Comparison of ENCODE assay signal across 27 cellular contexts in genomic region chr22:29693151-29693550, GRCh38. TPM values are rescaled to one million over a fixed set of nuclear protein-coding genes. Genes with fewer than 3 reads are reported as not detected.
"Had no signal": no experiment of that assay in that cellular context is flagged by ENCODE, and none has a peak within 500 bp of the region (broad histone marks: within the 10 kb centered on the region; RNA-seq: fewer than 3 reads in every experiment).

No MANE protein-coding gene starts in this region.

- H3K4me3 ChIP-seq: body of pancreas, gastrocnemius medialis, heart left ventricle, left ventricle myocardium inferior, ovary, right lobe of liver, stomach had no signal

- H3K27me3 ChIP-seq: body of pancreas, gastrocnemius medialis, heart left ventricle, ovary, right lobe of liver, stomach had no signal

- H3K9me3 Mint-ChIP-seq: activated B cell treated with CpG ODN at 0.5 μM for 24 hours; activated CD4-positive, alpha-beta memory T cell treated with anti-CD3 and anti-CD28 coated beads, Interleukin-2, amount 10 ng/mL, durations not matched to agents 7 days and 5 days; activated naive CD4-positive, alpha-beta T cell treated with anti-CD3 and anti-CD28 coated beads, Interleukin-2, amount 50 U/mL, for 24 hours; activated T-cell treated with anti-CD3 and anti-CD28 coated beads, Interleukin-2, amount 50 U/mL, for 4 hours; effector memory CD8-positive, alpha-beta T cell; stimulated activated effector memory CD8-positive, alpha-beta T cell treated with anti-CD3 and anti-CD28 coated beads, Interleukin-12 subunit alpha, Interleukin-12 subunit beta, amount 100 ng/mL, for 72 hours; type B pancreatic cell had no signal

- H3K27ac ChIP-seq: body of pancreas, epithelial cell of prostate, gastrocnemius medialis, heart left ventricle, left ventricle myocardium inferior, right lobe of liver, stomach had no signal

- H3K27ac Mint-ChIP-seq: activated B cell treated with CpG ODN at 0.5 μM for 24 hours; activated CD4-positive, alpha-beta memory T cell treated with anti-CD3 and anti-CD28 coated beads, Interleukin-2, amount 10 ng/mL, durations not matched to agents 7 days and 5 days; activated naive CD4-positive, alpha-beta T cell treated with anti-CD3 and anti-CD28 coated beads, Interleukin-2, amount 50 U/mL, for 24 hours; type B pancreatic cell had no signal

- ATAC-seq: activated T-cell treated with anti-CD3 and anti-CD28 coated beads, Interleukin-2, amount 50 U/mL, for 4 hours; body of pancreas; effector memory CD8-positive, alpha-beta T cell; gastrocnemius medialis; right lobe of liver; stimulated activated effector memory CD8-positive, alpha-beta T cell treated with anti-CD3 and anti-CD28 coated beads, Interleukin-12 subunit alpha, Interleukin-12 subunit beta, amount 100 ng/mL, for 72 hours had no signal

- H3K9me3 ChIP-seq: body of pancreas, gastrocnemius medialis, heart left ventricle, left ventricle myocardium inferior, ovary, right lobe of liver, stomach had no signal

- H3K4me1 ChIP-seq: body of pancreas, right lobe of liver had no signal

- DNase-seq: activated B cell treated with CpG ODN at 0.5 μM for 24 hours; activated CD4-positive, alpha-beta memory T cell treated with anti-CD3 and anti-CD28 coated beads, Interleukin-2, amount 10 ng/mL, durations not matched to agents 7 days and 5 days; activated CD4-positive, alpha-beta T cell treated with anti-CD3 and anti-CD28 coated beads for 48 hours; activated CD8-positive, alpha-beta memory T cell treated with anti-CD3 and anti-CD28 coated beads, Interleukin-2, amount 50 U/mL, for 4 hours; activated effector memory CD4-positive, alpha-beta T cell treated with Interleukin-2 at 50 U/mL for 16 hours; activated T-cell treated with anti-CD3 and anti-CD28 coated beads, Interleukin-2, amount 50 U/mL, for 4 hours; effector memory CD8-positive, alpha-beta T cell; gastrocnemius medialis; kidney glomerular epithelial cell; left ventricle myocardium inferior; mammary epithelial cell; midbrain; right lobe of liver; stimulated activated CD4-positive, alpha-beta T cell treated with anti-CD3 and anti-CD28 coated beads, Interleukin-4, amount 100 ng/mL, for 24 hours; stomach; SW 1271 had no signal

- H3K27me3 Mint-ChIP-seq: activated B cell treated with CpG ODN at 0.5 μM for 24 hours; activated CD4-positive, alpha-beta memory T cell treated with anti-CD3 and anti-CD28 coated beads, Interleukin-2, amount 10 ng/mL, durations not matched to agents 7 days and 5 days; activated naive CD4-positive, alpha-beta T cell treated with anti-CD3 and anti-CD28 coated beads, Interleukin-2, amount 50 U/mL, for 24 hours; effector memory CD8-positive, alpha-beta T cell; type B pancreatic cell had no signal

- H3K4me1 Mint-ChIP-seq: activated B cell treated with CpG ODN at 0.5 μM for 24 hours; stimulated activated effector memory CD8-positive, alpha-beta T cell treated with anti-CD3 and anti-CD28 coated beads, Interleukin-12 subunit alpha, Interleukin-12 subunit beta, amount 100 ng/mL, for 72 hours had no signal

- H3K36me3 Mint-ChIP-seq: activated naive CD4-positive, alpha-beta T cell treated with anti-CD3 and anti-CD28 coated beads, Interleukin-2, amount 50 U/mL, for 24 hours; type B pancreatic cell had no signal

- H3K36me3 ChIP-seq: gastrocnemius medialis, ovary had no signal

- H3K4me3 Mint-ChIP-seq: activated B cell treated with CpG ODN at 0.5 μM for 24 hours; activated CD4-positive, alpha-beta memory T cell treated with anti-CD3 and anti-CD28 coated beads, Interleukin-2, amount 10 ng/mL, durations not matched to agents 7 days and 5 days; activated naive CD4-positive, alpha-beta T cell treated with anti-CD3 and anti-CD28 coated beads, Interleukin-2, amount 50 U/mL, for 24 hours; activated T-cell treated with anti-CD3 and anti-CD28 coated beads, Interleukin-2, amount 50 U/mL, for 4 hours; effector memory CD8-positive, alpha-beta T cell; stimulated activated effector memory CD8-positive, alpha-beta T cell treated with anti-CD3 and anti-CD28 coated beads, Interleukin-12 subunit alpha, Interleukin-12 subunit beta, amount 100 ng/mL, for 72 hours; type B pancreatic cell had no signal

RNA-seq across cellular contexts. Expression of gene CABP7, which starts 26.7 kb away (rescaled TPM):
- total RNA-seq: dermis microvascular lymphatic vessel endothelial cell; fibroblast of lung; gastrocnemius medialis; heart left ventricle; left ventricle myocardium inferior; pulmonary artery endothelial cell; right lobe of liver; stomach; T-helper 2 cell treated with Interferon-gamma antibody and Interleukin-4, amounts not matched to agents 100 ng/mL and 5 ng/mL, for 36 hours had no signal
- polyA plus RNA-seq: fibroblast of lung, mammary epithelial cell had no signal
